Comparison of ENCODE assay signal across 12 cellular contexts in genomic region chr21:41234574-41234973, GRCh38.
"Had no signal": no experiment of that assay in that cellular context is flagged by ENCODE, and none has a peak within 500 bp of the region (broad histone marks: within the 10 kb centered on the region; RNA-seq: fewer than 3 reads in every experiment).

No MANE protein-coding gene starts in this region.

- H3K27ac ChIP-seq: epithelial cell of prostate had no signal

- DNase-seq: activated CD4-positive, alpha-beta T cell treated with anti-CD3 and anti-CD28 coated beads for 1 hour; activated CD4-positive, alpha-beta T cell treated with anti-CD3 and anti-CD28 coated beads, Interleukin-2, amount 50 U/mL, for 4 hours; activated naive CD4-positive, alpha-beta T cell treated with anti-CD3 and anti-CD28 coated beads, Interleukin-2, amount 10 ng/mL, durations not matched to agents 7 days and 5 days; activated T-cell treated with anti-CD3 and anti-CD28 coated beads for 4 hours; foreskin melanocyte; nephron progenitor cell; occipital lobe; stimulated activated CD4-positive, alpha-beta T cell treated with anti-CD3 and anti-CD28 coated beads, Interleukin-4, amount 100 ng/mL, for 1 hour; stimulated activated naive CD8-positive, alpha-beta T cell treated with anti-CD3 and anti-CD28 coated beads, Interleukin-15, Interleukin-2, amounts not matched to agents 100 U/mL and 50 U/mL, for 24 hours; T-helper 9 cell; trophoblast cell had no signal
